ENCODE assay signal across 8 cellular contexts in genomic region chr13:36248700-36249099, GRCh38. TPM values are rescaled to one million over a fixed set of nuclear protein-coding genes. Genes with fewer than 3 reads are reported as not detected.
"Had no signal": no experiment of that assay in that cellular context is flagged by ENCODE, and none has a peak within 500 bp of the region (broad histone marks: within the 10 kb centered on the region; RNA-seq: fewer than 3 reads in every experiment).

No MANE protein-coding gene starts in this region.

- FAIRE-seq: G401.6, GM12891, GM12892, GM18507, GM19239 had no signal

- DNase-seq: GDM1, GF-D8 had no signal

RNA-seq across cellular contexts. Expression of gene SOHLH2, which starts 34.3 kb away (rescaled TPM):
- total RNA-seq: G401 had no signal

RNA-seq across cellular contexts. Expression of gene CCDC169, which starts 48.9 kb away (rescaled TPM):
- total RNA-seq: G401 had no signal
